Comparison of ENCODE assay signal across 1 cellular context in the genomic region with DNA sequence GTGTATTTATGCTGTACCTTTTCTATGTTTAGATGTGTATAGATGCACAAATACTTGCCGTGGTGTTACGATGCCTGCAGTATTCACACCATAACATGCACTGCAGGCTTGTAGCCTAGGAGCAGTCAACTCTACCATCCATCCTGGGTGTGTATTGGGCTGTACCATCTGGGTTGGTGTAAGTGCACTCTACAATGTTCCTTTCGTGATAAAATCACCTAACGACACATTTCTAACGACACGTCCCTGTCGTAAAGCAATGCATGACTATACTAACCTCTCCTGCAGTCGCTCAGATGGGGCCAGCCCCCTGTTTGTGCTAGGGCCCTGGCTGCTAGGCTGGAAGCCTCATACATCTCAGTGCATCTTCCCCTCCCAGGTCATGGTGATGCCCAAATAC.
TF ChIP-seq lines count a peak whose summit lies in the region.

No MANE protein-coding gene starts in this region.

TF ChIP-seq in HEK293, 187 proteins besides CTCF, POLR2A, EP300 and RAD21 (continued from another document):
- TF ChIP-seq, protein P1, sequence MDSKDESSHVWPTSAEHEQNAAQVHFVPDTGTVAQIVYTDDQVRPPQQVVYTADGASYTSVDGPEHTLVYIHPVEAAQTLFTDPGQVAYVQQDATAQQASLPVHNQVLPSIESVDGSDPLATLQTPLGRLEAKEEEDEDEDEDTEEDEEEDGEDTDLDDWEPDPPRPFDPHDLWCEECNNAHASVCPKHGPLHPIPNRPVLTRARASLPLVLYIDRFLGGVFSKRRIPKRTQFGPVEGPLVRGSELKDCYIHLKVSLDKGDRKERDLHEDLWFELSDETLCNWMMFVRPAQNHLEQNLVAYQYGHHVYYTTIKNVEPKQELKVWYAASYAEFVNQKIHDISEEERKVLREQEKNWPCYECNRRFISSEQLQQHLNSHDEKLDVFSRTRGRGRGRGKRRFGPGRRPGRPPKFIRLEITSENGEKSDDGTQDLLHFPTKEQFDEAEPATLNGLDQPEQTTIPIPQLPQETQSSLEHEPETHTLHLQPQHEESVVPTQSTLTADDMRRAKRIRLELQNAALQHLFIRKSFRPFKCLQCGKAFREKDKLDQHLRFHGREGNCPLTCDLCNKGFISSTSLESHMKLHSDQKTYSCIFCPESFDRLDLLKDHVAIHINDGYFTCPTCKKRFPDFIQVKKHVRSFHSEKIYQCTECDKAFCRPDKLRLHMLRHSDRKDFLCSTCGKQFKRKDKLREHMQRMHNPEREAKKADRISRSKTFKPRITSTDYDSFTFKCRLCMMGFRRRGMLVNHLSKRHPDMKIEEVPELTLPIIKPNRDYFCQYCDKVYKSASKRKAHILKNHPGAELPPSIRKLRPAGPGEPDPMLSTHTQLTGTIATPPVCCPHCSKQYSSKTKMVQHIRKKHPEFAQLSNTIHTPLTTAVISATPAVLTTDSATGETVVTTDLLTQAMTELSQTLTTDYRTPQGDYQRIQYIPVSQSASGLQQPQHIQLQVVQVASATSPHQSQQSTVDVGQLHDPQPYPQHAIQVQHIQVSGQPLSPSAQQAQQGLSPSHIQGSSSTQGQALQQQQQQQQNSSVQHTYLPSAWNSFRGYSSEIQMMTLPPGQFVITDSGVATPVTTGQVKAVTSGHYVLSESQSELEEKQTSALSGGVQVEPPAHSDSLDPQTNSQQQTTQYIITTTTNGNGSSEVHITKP (tag by site-specific recombination; IDR thresholded peaks at IDR 0.05), result peak; percentile 90
- TF ChIP-seq ZNF600 (tag by site-specific recombination; IDR thresholded peaks at IDR 0.05), result no peak
